Comparison of ENCODE assay signal across 2 cellular contexts in genomic region chr5:85896499-85896898, GRCh38.
TF ChIP-seq lines count a peak whose summit lies in the region.

No MANE protein-coding gene starts in this region.

TF ChIP-seq in GM23338, 12 proteins besides CTCF, POLR2A, EP300 and RAD21:
- TF ChIP-seq ZNF462 (CRISPR knock-in tag; IDR thresholded peaks at IDR 0.05) = no peak
TF ChIP-seq in GM23338: peak in this region for 0.

TF ChIP-seq in WTC11, 78 proteins besides CTCF, POLR2A, EP300 and RAD21 (continued from another document):
- TF ChIP-seq HMGXB4 (CRISPR knock-in tag; IDR thresholded peaks at IDR 0.05) = no peak
- TF ChIP-seq KAT7 (CRISPR knock-in tag; IDR thresholded peaks at IDR 0.05; ENCODE audit: borderline replicate concordance) = no peak
- TF ChIP-seq NFYB (CRISPR knock-in tag; conservative IDR thresholded peaks at IDR 0.05; ENCODE audit: low read depth) = no peak
- TF ChIP-seq E2F4 (CRISPR knock-in tag; IDR thresholded peaks at IDR 0.05; ENCODE audit: borderline replicate concordance, low read depth) = no peak
- no peak for TF ChIP-seq FOXP4 (CRISPR knock-in tag; IDR thresholded peaks at IDR 0.05)
- no peak for TF ChIP-seq ZBTB43 (CRISPR knock-in tag; IDR thresholded peaks at IDR 0.05)
TF ChIP-seq in WTC11: peak in this region for 0.
